ENCODE assay signal across 1 cellular context in the genomic region with DNA sequence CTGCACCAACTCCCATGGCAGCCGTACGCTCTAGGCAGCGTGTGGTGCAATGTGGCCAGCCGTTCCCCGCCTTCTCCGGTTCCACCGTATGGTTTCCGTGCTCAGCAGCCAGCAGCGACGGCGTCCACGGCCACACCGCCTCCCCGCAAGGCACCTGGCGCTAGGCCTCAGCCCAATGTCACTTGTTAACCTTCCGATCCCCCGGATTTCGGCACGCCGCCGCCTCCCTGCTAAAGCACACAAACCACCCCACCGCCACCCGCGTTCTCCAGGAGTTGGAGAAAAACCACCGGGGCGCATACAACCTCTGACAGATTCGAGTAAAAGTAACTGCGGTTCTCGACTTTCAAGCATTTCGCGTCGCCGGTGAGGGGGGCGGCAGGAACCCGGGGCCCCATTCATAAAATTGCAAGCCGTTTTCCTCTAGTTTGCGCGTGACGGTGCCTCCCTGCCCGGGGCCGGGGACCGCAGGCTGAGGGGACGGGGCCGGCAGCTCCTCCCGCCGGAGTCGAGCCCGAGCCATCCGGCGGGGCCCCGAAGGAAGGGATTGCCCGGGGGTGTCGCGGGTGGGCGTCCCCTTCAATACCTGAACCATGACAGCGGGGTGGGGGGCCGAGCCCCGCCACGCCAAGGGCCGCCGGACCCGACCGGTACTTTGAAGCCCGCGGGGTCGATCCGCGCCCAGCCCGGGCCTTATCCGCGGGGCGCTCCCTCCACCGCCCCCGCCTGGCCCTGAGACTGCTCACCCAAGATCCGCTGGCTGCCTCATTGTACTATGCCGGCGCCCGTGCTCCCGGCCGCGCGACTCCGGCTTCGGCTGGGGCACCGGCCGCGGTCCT.
TF ChIP-seq lines count a peak whose summit lies in the region.

A gene with protein sequence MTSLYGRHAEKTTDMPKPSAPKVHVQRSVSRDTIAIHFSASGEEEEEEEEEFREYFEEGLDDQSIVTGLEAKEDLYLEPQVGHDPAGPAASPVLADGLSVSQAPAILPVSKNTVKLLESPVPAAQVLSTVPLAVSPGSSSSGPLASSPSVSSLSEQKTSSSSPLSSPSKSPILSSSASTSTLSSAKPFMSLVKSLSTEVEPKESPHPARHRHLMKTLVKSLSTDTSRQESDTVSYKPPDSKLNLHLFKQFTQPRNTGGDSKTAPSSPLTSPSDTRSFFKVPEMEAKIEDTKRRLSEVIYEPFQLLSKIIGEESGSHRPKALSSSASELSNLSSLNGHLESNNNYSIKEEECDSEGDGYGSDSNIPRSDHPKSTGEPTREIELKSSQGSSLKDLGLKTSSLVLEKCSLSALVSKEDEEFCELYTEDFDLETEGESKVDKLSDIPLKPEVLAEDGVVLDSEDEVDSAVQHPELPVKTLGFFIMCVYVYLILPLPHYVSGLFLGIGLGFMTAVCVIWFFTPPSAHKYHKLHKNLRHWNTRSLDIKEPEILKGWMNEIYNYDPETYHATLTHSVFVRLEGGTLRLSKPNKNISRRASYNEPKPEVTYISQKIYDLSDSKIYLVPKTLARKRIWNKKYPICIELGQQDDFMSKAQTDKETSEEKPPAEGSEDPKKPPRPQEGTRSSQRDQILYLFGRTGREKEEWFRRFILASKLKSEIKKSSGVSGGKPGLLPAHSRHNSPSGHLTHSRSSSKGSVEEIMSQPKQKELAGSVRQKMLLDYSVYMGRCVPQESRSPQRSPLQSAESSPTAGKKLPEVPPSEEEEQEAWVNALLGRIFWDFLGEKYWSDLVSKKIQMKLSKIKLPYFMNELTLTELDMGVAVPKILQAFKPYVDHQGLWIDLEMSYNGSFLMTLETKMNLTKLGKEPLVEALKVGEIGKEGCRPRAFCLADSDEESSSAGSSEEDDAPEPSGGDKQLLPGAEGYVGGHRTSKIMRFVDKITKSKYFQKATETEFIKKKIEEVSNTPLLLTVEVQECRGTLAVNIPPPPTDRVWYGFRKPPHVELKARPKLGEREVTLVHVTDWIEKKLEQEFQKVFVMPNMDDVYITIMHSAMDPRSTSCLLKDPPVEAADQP (minus strand): TSS at position 839 of the 839 bp plus-strand sequence. CDS start 49,043 bp downstream, outside the sequence.

TF ChIP-seq in HepG2, 621 proteins besides CTCF, POLR2A, EP300 and RAD21 (continued from another document and continues in another):
- TF ChIP-seq, protein P1, sequence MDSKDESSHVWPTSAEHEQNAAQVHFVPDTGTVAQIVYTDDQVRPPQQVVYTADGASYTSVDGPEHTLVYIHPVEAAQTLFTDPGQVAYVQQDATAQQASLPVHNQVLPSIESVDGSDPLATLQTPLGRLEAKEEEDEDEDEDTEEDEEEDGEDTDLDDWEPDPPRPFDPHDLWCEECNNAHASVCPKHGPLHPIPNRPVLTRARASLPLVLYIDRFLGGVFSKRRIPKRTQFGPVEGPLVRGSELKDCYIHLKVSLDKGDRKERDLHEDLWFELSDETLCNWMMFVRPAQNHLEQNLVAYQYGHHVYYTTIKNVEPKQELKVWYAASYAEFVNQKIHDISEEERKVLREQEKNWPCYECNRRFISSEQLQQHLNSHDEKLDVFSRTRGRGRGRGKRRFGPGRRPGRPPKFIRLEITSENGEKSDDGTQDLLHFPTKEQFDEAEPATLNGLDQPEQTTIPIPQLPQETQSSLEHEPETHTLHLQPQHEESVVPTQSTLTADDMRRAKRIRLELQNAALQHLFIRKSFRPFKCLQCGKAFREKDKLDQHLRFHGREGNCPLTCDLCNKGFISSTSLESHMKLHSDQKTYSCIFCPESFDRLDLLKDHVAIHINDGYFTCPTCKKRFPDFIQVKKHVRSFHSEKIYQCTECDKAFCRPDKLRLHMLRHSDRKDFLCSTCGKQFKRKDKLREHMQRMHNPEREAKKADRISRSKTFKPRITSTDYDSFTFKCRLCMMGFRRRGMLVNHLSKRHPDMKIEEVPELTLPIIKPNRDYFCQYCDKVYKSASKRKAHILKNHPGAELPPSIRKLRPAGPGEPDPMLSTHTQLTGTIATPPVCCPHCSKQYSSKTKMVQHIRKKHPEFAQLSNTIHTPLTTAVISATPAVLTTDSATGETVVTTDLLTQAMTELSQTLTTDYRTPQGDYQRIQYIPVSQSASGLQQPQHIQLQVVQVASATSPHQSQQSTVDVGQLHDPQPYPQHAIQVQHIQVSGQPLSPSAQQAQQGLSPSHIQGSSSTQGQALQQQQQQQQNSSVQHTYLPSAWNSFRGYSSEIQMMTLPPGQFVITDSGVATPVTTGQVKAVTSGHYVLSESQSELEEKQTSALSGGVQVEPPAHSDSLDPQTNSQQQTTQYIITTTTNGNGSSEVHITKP (CRISPR knock-in tag; IDR thresholded peaks at IDR 0.05; ENCODE audit: low read depth), result no peak
- TF ChIP-seq ZNF674 (CRISPR knock-in tag; IDR thresholded peaks at IDR 0.05; ENCODE audit: low read depth) (no peak), ZNF83 (CRISPR knock-in tag; IDR thresholded peaks at IDR 0.05; ENCODE audit: borderline replicate concordance) (no peak), ELF4 (CRISPR knock-in tag; IDR thresholded peaks at IDR 0.05; ENCODE audit: borderline replicate concordance) (0 out of 2 replicates have a peak, but pooled peaks have one; percentile 15), ZFP36 (IDR thresholded peaks at IDR 0.05; ENCODE audit: borderline replicate concordance, low read depth, low read length, partially characterized antibody) (no peak), ZSCAN30 (CRISPR knock-in tag; IDR thresholded peaks at IDR 0.05) (no peak), ZNF326 (CRISPR knock-in tag; IDR thresholded peaks at IDR 0.05; ENCODE audit: borderline replicate concordance) (no peak), PRMT3 (CRISPR knock-in tag; IDR thresholded peaks at IDR 0.05; ENCODE audit: borderline replicate concordance, low read depth) (no peak), MAFG (CRISPR knock-in tag; IDR thresholded peaks at IDR 0.05) (no peak), ZNF468 (CRISPR knock-in tag; IDR thresholded peaks at IDR 0.05) (no peak), ZFP41 (CRISPR knock-in tag; IDR thresholded peaks at IDR 0.05; ENCODE audit: borderline replicate concordance) (0 out of 2 replicates have a peak, but pooled peaks have one; percentile 40), ZBTB20 (CRISPR knock-in tag; IDR thresholded peaks at IDR 0.05; ENCODE audit: borderline replicate concordance, low read depth) (no peak; the same call in none of the 2 replicates), SRSF1 (optimal IDR thresholded peaks at IDR 0.05; ENCODE audit: low read depth, low read length) (peak; percentile 89), NONO (IDR thresholded peaks at IDR 0.05) (no peak), NONO (CRISPR knock-in tag; conservative IDR thresholded peaks at IDR 0.05) (peak; percentile 31; the same call in 1 of the 2 replicates), IKZF4 (CRISPR knock-in tag; IDR thresholded peaks at IDR 0.05; ENCODE audit: borderline replicate concordance, low read depth, not compliant biosample characterization) (peak; percentile 36), GTF3A (CRISPR knock-in tag; conservative IDR thresholded peaks at IDR 0.05) (no peak), HES4 (CRISPR knock-in tag; IDR thresholded peaks at IDR 0.05; ENCODE audit: borderline replicate concordance) (0 out of 2 replicates have a peak, but pooled peaks have one; percentile 65), ZNF775 (CRISPR knock-in tag; IDR thresholded peaks at IDR 0.05; ENCODE audit: borderline replicate concordance) (no peak), ZNF788 (CRISPR knock-in tag; IDR thresholded peaks at IDR 0.05; ENCODE audit: borderline replicate concordance) (no peak; the same call in 1 of the 2 replicates), ISL2 (CRISPR knock-in tag; IDR thresholded peaks at IDR 0.05) (no peak; the same call in 1 of the 2 replicates), TCF12 (IDR thresholded peaks at IDR 0.05) (no peak), TCF12 (CRISPR knock-in tag; IDR thresholded peaks at IDR 0.05) (no peak), ZNF367 (CRISPR knock-in tag; IDR thresholded peaks at IDR 0.05; ENCODE audit: borderline replicate concordance) (peak; percentile 26; the same call in 1 of the 2 replicates), MXI1 (IDR thresholded peaks at IDR 0.05; ENCODE audit: borderline replicate concordance, low read depth, low read length) (peak; percentile 36; the same call in 1 of the 3 replicates), ZKSCAN1 (IDR thresholded peaks at IDR 0.05; ENCODE audit: low read length) (no peak)
- TF ChIP-seq, protein P2, sequence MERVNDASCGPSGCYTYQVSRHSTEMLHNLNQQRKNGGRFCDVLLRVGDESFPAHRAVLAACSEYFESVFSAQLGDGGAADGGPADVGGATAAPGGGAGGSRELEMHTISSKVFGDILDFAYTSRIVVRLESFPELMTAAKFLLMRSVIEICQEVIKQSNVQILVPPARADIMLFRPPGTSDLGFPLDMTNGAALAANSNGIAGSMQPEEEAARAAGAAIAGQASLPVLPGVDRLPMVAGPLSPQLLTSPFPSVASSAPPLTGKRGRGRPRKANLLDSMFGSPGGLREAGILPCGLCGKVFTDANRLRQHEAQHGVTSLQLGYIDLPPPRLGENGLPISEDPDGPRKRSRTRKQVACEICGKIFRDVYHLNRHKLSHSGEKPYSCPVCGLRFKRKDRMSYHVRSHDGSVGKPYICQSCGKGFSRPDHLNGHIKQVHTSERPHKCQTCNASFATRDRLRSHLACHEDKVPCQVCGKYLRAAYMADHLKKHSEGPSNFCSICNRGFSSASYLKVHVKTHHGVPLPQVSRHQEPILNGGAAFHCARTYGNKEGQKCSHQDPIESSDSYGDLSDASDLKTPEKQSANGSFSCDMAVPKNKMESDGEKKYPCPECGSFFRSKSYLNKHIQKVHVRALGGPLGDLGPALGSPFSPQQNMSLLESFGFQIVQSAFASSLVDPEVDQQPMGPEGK (CRISPR knock-in tag; IDR thresholded peaks at IDR 0.05), result peak; percentile 69
- TF ChIP-seq, protein P3, sequence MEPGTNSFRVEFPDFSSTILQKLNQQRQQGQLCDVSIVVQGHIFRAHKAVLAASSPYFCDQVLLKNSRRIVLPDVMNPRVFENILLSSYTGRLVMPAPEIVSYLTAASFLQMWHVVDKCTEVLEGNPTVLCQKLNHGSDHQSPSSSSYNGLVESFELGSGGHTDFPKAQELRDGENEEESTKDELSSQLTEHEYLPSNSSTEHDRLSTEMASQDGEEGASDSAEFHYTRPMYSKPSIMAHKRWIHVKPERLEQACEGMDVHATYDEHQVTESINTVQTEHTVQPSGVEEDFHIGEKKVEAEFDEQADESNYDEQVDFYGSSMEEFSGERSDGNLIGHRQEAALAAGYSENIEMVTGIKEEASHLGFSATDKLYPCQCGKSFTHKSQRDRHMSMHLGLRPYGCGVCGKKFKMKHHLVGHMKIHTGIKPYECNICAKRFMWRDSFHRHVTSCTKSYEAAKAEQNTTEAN (CRISPR knock-in tag; conservative IDR thresholded peaks at IDR 0.05), result peak; percentile 1
- TF ChIP-seq, protein P4, sequence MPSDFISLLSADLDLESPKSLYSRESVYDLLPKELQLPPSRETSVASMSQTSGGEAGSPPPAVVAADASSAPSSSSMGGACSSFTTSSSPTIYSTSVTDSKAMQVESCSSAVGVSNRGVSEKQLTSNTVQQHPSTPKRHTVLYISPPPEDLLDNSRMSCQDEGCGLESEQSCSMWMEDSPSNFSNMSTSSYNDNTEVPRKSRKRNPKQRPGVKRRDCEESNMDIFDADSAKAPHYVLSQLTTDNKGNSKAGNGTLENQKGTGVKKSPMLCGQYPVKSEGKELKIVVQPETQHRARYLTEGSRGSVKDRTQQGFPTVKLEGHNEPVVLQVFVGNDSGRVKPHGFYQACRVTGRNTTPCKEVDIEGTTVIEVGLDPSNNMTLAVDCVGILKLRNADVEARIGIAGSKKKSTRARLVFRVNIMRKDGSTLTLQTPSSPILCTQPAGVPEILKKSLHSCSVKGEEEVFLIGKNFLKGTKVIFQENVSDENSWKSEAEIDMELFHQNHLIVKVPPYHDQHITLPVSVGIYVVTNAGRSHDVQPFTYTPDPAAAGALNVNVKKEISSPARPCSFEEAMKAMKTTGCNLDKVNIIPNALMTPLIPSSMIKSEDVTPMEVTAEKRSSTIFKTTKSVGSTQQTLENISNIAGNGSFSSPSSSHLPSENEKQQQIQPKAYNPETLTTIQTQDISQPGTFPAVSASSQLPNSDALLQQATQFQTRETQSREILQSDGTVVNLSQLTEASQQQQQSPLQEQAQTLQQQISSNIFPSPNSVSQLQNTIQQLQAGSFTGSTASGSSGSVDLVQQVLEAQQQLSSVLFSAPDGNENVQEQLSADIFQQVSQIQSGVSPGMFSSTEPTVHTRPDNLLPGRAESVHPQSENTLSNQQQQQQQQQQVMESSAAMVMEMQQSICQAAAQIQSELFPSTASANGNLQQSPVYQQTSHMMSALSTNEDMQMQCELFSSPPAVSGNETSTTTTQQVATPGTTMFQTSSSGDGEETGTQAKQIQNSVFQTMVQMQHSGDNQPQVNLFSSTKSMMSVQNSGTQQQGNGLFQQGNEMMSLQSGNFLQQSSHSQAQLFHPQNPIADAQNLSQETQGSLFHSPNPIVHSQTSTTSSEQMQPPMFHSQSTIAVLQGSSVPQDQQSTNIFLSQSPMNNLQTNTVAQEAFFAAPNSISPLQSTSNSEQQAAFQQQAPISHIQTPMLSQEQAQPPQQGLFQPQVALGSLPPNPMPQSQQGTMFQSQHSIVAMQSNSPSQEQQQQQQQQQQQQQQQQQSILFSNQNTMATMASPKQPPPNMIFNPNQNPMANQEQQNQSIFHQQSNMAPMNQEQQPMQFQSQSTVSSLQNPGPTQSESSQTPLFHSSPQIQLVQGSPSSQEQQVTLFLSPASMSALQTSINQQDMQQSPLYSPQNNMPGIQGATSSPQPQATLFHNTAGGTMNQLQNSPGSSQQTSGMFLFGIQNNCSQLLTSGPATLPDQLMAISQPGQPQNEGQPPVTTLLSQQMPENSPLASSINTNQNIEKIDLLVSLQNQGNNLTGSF (CRISPR knock-in tag; IDR thresholded peaks at IDR 0.05), result no peak
- TF ChIP-seq, protein P5, sequence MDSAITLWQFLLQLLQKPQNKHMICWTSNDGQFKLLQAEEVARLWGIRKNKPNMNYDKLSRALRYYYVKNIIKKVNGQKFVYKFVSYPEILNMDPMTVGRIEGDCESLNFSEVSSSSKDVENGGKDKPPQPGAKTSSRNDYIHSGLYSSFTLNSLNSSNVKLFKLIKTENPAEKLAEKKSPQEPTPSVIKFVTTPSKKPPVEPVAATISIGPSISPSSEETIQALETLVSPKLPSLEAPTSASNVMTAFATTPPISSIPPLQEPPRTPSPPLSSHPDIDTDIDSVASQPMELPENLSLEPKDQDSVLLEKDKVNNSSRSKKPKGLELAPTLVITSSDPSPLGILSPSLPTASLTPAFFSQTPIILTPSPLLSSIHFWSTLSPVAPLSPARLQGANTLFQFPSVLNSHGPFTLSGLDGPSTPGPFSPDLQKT (CRISPR knock-in tag; IDR thresholded peaks at IDR 0.05; ENCODE audit: borderline replicate concordance), result no peak
- TF ChIP-seq, protein P6, sequence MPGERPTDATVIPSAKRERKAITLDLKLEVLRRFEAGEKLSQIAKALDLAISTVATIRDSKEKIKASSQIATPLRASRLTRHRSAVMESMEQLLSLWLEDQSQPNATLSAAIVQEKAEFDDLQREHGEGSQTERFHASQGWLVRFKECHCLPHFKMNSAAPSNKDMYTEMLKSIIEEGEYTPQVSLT (CRISPR knock-in tag; IDR thresholded peaks at IDR 0.05; ENCODE audit: borderline replicate concordance, low read depth), result no peak
- TF ChIP-seq, protein P7, sequence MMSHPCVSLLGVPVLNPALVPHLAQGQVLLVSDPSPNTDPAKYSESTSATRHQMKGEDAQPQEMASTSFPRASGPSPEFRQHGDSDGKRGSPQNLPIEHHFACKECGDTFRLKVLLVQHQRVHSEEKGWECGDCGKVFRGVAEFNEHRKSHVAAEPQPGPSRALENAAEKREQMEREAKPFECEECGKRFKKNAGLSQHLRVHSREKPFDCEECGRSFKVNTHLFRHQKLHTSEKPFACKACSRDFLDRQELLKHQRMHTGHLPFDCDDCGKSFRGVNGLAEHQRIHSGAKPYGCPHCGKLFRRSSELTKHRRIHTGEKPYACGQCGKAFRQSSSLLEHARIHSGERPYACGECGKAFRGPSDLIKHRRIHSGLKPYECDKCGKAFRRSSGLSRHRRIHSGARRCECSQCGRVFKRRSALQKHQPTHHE (CRISPR knock-in tag; IDR thresholded peaks at IDR 0.05; ENCODE audit: borderline replicate concordance), result peak; percentile 58; the same call in 1 of the 2 replicates
- TF ChIP-seq, protein P8, sequence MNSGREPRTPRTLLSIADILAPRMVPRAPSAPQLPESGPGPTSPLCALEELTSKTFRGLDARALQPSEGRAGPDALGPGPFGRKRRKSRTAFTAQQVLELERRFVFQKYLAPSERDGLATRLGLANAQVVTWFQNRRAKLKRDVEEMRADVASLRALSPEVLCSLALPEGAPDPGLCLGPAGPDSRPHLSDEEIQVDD (CRISPR knock-in tag; IDR thresholded peaks at IDR 0.05; ENCODE audit: borderline replicate concordance), result no peak
